Comparison of ENCODE assay signal across 28 cellular contexts in the genomic region with DNA sequence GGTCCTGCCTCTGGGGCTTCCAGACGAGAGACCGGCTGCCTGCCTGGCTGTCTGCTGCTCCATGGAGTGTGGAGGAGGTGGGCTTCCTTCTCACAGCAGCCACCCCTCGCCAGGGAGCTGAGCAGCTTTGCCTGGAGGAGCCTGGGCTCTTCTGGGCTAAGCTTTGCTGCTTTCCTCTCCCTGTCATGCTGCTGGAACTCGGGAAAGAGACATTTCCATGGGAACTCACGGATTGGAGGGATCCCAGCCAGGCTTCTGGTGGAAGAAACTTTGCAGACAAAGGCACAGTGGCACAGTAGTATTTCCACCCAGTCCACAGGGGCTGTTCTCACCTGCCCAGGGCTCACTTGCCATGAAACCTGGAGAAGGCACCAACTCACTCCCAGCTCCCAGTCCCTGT.
"Had no signal": no experiment of that assay in that cellular context is flagged by ENCODE, and none has a peak within 500 bp of the region (broad histone marks: within the 10 kb centered on the region; RNA-seq: fewer than 3 reads in every experiment).

No MANE protein-coding gene starts in this region.

- H3K27ac ChIP-seq: neural progenitor cell, neutrophil, ovary, parathyroid adenoma, psoas muscle, right lobe of liver, sigmoid colon, stomach, thoracic aorta, thyroid gland, tibial nerve, upper lobe of left lung, vagina had no signal

- H3K9me3 Mint-ChIP-seq: naive thymus-derived CD8-positive, alpha-beta T cell; natural killer cell treated with Interleukin-12 subunit alpha and Interleukin-12 subunit beta and Interleukin-15 and Interleukin-18, amount 100 ng/mL, for 72 hours; neural progenitor cell; stimulated activated effector memory CD8-positive, alpha-beta T cell treated with anti-CD3 and anti-CD28 coated beads, Interleukin-12 subunit alpha, Interleukin-12 subunit beta, amount 100 ng/mL, for 72 hours; stimulated activated naive B cell treated with anti-CD40 and anti-IgM and Interleukin-4, amounts not matched to agents 10 μg/mL and 1 μg/mL and 100 μg/mL, for 72 hours; stimulated activated naive CD8-positive, alpha-beta T cell treated with anti-CD3 and anti-CD28 coated beads, Interleukin-15, Interleukin-2, amounts not matched to agents 100 ng/mL and 50 ng/mL, for 24 hours had no signal

- H3K4me1 Mint-ChIP-seq: stimulated activated naive B cell treated with anti-CD40 and anti-IgM and Interleukin-4, amounts not matched to agents 10 μg/mL and 1 μg/mL and 100 μg/mL, for 72 hours had no signal

- H3K27me3 ChIP-seq: thyroid gland, vagina had no signal

- H3K27me3 Mint-ChIP-seq: natural killer cell treated with Interleukin-12 subunit alpha and Interleukin-12 subunit beta and Interleukin-15 and Interleukin-18, amount 100 ng/mL, for 72 hours had no signal

- H3K36me3 Mint-ChIP-seq: naive thymus-derived CD8-positive, alpha-beta T cell; natural killer cell treated with Interleukin-12 subunit alpha and Interleukin-12 subunit beta and Interleukin-15 and Interleukin-18, amount 100 ng/mL, for 72 hours; neural progenitor cell; stimulated activated effector memory CD8-positive, alpha-beta T cell treated with anti-CD3 and anti-CD28 coated beads, Interleukin-12 subunit alpha, Interleukin-12 subunit beta, amount 100 ng/mL, for 72 hours; stimulated activated naive B cell treated with anti-CD40 and anti-IgM and Interleukin-4, amounts not matched to agents 10 μg/mL and 1 μg/mL and 100 μg/mL, for 72 hours had no signal

- H3K4me3 Mint-ChIP-seq: naive thymus-derived CD8-positive, alpha-beta T cell; natural killer cell treated with Interleukin-12 subunit alpha and Interleukin-12 subunit beta and Interleukin-15 and Interleukin-18, amount 100 ng/mL, for 72 hours; neural progenitor cell; stimulated activated effector memory CD8-positive, alpha-beta T cell treated with anti-CD3 and anti-CD28 coated beads, Interleukin-12 subunit alpha, Interleukin-12 subunit beta, amount 100 ng/mL, for 72 hours; stimulated activated naive B cell treated with anti-CD40 and anti-IgM and Interleukin-4, amounts not matched to agents 10 μg/mL and 1 μg/mL and 100 μg/mL, for 72 hours; stimulated activated naive CD8-positive, alpha-beta T cell treated with anti-CD3 and anti-CD28 coated beads, Interleukin-15, Interleukin-2, amounts not matched to agents 100 ng/mL and 50 ng/mL, for 24 hours had no signal

- H3K4me3 ChIP-seq: neural progenitor cell, ovary, psoas muscle, right lobe of liver, sigmoid colon, stomach, thoracic aorta, thyroid gland, tibial nerve, upper lobe of left lung, vagina had no signal

- H2AFZ ChIP-seq: neural progenitor cell, parathyroid adenoma had no signal

- H3K4me1 ChIP-seq: parathyroid adenoma, psoas muscle had no signal

- H3K36me3 ChIP-seq: neural progenitor cell, neutrophil, ovary, right lobe of liver, sigmoid colon, stomach, thoracic aorta, thyroid gland, tibial nerve, upper lobe of left lung, vagina had no signal

- DNase-seq: naive thymus-derived CD8-positive, alpha-beta T cell; ovary; posterior cingulate gyrus; right cardiac atrium; right lobe of liver; sigmoid colon; small intestine; stimulated activated CD4-positive, alpha-beta T cell treated with anti-CD3 and anti-CD28 coated beads, Interleukin-15, amount 100 ng/mL, for 24 hours; stimulated activated CD4-positive, alpha-beta T cell treated with anti-CD3 and anti-CD28 coated beads, Interleukin-2, amount 100 ng/mL, for 24 hours; stimulated activated CD4-positive, alpha-beta T cell treated with anti-CD3 and anti-CD28 coated beads, Interleukin-2, amount 100 ng/mL, for 48 hours; stimulated activated CD4-positive, alpha-beta T cell treated with anti-CD3 and anti-CD28 coated beads, Interleukin-4, amount 100 ng/mL, for 24 hours; stimulated activated naive B cell treated with anti-CD40 and anti-IgM and Interleukin-4, amounts not matched to agents 10 μg/mL and 1 μg/mL and 100 μg/mL, for 72 hours; stimulated activated naive CD4-positive, alpha-beta T cell treated with Interleukin-2 at 50 U/mL for 16 hours; stomach; thyroid gland; trophoblast cell; upper lobe of left lung had no signal

- H3K27ac Mint-ChIP-seq: naive thymus-derived CD8-positive, alpha-beta T cell; natural killer cell treated with Interleukin-12 subunit alpha and Interleukin-12 subunit beta and Interleukin-15 and Interleukin-18, amount 100 ng/mL, for 72 hours; neural progenitor cell; progenitor cell of endocrine pancreas; stimulated activated effector memory CD8-positive, alpha-beta T cell treated with anti-CD3 and anti-CD28 coated beads, Interleukin-12 subunit alpha, Interleukin-12 subunit beta, amount 100 ng/mL, for 72 hours; stimulated activated naive B cell treated with anti-CD40 and anti-IgM and Interleukin-4, amounts not matched to agents 10 μg/mL and 1 μg/mL and 100 μg/mL, for 72 hours; stimulated activated naive CD8-positive, alpha-beta T cell treated with anti-CD3 and anti-CD28 coated beads, Interleukin-15, Interleukin-2, amounts not matched to agents 100 ng/mL and 50 ng/mL, for 24 hours had no signal

- H3K4me2 ChIP-seq: neural progenitor cell had no signal

- H3K9me3 ChIP-seq: neutrophil, ovary, psoas muscle, right lobe of liver, sigmoid colon, stomach, thoracic aorta, thyroid gland, tibial nerve, upper lobe of left lung, vagina had no signal

- H3K79me2 ChIP-seq: parathyroid adenoma had no signal
